8 cellular contexts compared by ENCODE assay signal in the genomic region with DNA sequence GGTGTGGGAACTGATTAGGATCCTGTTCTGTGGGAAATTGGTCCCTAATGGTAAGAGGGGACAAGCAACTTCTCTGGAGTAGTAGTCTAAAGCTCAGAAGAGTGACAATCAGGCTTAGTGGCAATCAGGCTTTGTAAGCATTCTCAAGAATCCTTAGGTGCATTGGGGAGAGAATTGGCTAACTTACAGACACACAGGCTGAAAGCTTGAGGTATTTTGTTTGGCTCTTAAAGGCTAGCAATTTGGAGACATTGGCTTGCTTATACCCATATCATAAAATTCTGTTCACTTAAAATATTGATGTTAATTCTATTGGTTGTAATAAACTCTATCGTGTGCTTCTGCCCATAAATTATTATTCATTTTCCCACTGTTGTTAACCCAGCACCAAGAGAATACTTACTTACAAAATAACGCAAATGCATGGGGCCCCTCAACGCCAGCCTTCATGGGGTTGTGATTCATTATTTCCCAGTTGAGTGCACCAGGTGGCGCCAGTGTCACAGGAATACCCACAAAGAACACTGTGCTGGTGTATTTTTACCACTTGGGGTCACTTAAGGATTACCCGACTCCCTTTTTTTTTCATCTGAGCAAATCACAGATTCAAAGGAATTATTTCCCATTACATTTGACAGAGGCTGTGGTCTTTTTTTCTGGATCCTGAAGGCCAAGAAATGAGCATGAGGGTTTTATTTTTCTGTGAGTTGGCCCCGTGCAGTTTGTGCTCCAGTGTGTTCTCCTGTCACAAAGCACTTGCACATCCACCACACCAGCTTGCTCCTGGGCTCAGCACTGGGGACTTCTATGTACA. TPM values are rescaled to one million over a fixed set of nuclear protein-coding genes. Genes with fewer than 3 reads are reported as not detected.
DNase-seq lines count a peak whose midpoint lies in the region; ATAC-seq, FAIRE-seq and TF ChIP-seq lines count a peak whose summit lies in the region.

No MANE protein-coding gene starts in this region.

- WGBS in suprapubic skin: 11% methylated on average over 6 of the region's 6 CpGs

- peak overlapping the region; percentile 25 for H3K4me3 Mint-ChIP-seq in neural crest cell

- H4K20me1 ChIP-seq in fibroblast of lung (ENCODE audit: control insufficient read depth, extremely low read depth, insufficient read depth, low read length): no peaks in the 10 kb centered on the region

- H3K4me1 ChIP-seq in fibroblast of lung (ENCODE audit: control insufficient read depth, extremely low read depth, insufficient read depth, low read length) (peaks cover 4% of the 10 kb centered on the region), suprapubic skin (peaks cover 22% of the 10 kb centered on the region)

- peaks cover 40% of the 10 kb centered on the region for H3K4me1 Mint-ChIP-seq in neural crest cell

- TF ChIP-seq CTCF in fibroblast of lung (conservative IDR thresholded peaks at IDR 0.05 in 1 of 2, IDR thresholded peaks at IDR 0.05 in 1 of 2; ENCODE audit: low read depth in 1 of 2, low read length in 2 of 2) (peak; percentile 80 to 91), neural crest cell (conservative IDR thresholded peaks at IDR 0.05) (peak; percentile 99), suprapubic skin (IDR thresholded peaks at IDR 0.05) (peak; percentile 64 to 87)

- H3K36me3 ChIP-seq in fibroblast of lung (ENCODE audit: control insufficient read depth, insufficient read depth, low read length) (peaks cover 3% of the 10 kb centered on the region), suprapubic skin (peaks cover 40% of the 10 kb centered on the region)

- TF ChIP-seq POLR2A in suprapubic skin (IDR thresholded peaks at IDR 0.05): no peak

- TF ChIP-seq EP300 in suprapubic skin (IDR thresholded peaks at IDR 0.05): no peak

- H3K27ac ChIP-seq in fibroblast of lung (ENCODE audit: insufficient read depth, low read length): peak overlapping the region; percentile 8
- H3K27ac ChIP-seq in suprapubic skin: no peak overlapping the region

- peak; percentile 37 for DNase-seq in COLO668 (lab: John Stamatoyannopoulos, UW; ENCODE audit: unreplicated experiment)
- peak; percentile 26 for DNase-seq in GM19239 (ENCODE audit: insufficient read length, low spot score)
- DNase-seq in NCI-H526 treated with DMSO at 0.1 percent for 48 hours (lab: John Stamatoyannopoulos, UW): peak; percentile 100
- DNase-seq in activated CD8-positive, alpha-beta memory T cell treated with anti-CD3 and anti-CD28 coated beads, Interleukin-2, amount 50 U/mL, for 4 hours: peak; percentile 59
- DNase-seq in fibroblast of lung (ENCODE audit: low read depth in 2 of 2): peak; percentile 57 to 74
- peak; percentile 71 for DNase-seq in neural crest cell (ENCODE audit: low read depth, low spot score)
- DNase-seq in suprapubic skin (ENCODE audit: low spot score in 2 of 2): no peak

- H3K27me3 Mint-ChIP-seq in neural crest cell (ENCODE audit: low read depth): no peaks in the 10 kb centered on the region

- H3K9me3 Mint-ChIP-seq in neural crest cell: peaks cover 9% of the 10 kb centered on the region

- no peak overlapping the region for H3K9ac ChIP-seq in fibroblast of lung (ENCODE audit: insufficient read depth, low read length)

- H3K27ac Mint-ChIP-seq in neural crest cell (ENCODE audit: unreplicated experiment): peak overlapping the region; percentile 73

- no peaks in the 10 kb centered on the region for H3K9me3 ChIP-seq in fibroblast of lung (ENCODE audit: control insufficient read depth, insufficient read depth, low read depth, low read length)
- H3K9me3 ChIP-seq in suprapubic skin: no peaks in the 10 kb centered on the region

- no peak overlapping the region for H2AFZ ChIP-seq in fibroblast of lung (ENCODE audit: low read length)

- H3K36me3 Mint-ChIP-seq in neural crest cell (ENCODE audit: low read depth): peaks cover 26% of the 10 kb centered on the region

- peak; percentile 93 for FAIRE-seq in GM19239 (lab: Jason Lieb, UNC)

- no peak overlapping the region for H3K4me2 ChIP-seq in fibroblast of lung (ENCODE audit: extremely low read depth, insufficient read depth, low read length)

- no peaks in the 10 kb centered on the region for H3K79me2 ChIP-seq in fibroblast of lung (ENCODE audit: control insufficient read depth, insufficient read depth, low read length)

- ATAC-seq in HG03196 (IDR thresholded peaks at IDR 0.05; ENCODE audit: unreplicated experiment): peak; percentile 71

- H3K27me3 ChIP-seq in fibroblast of lung (ENCODE audit: control insufficient read depth, insufficient read depth, low read length): no peaks in the 10 kb centered on the region
- H3K27me3 ChIP-seq in suprapubic skin: no peaks in the 10 kb centered on the region

- H3K4me3 ChIP-seq in fibroblast of lung (replicated peaks in 1 of 4; ENCODE audit: control extremely low read depth in 1 of 4, insufficient read depth in 1 of 4, low read depth in 3 of 4, low read length in 4 of 4): no peak overlapping the region
- H3K4me3 ChIP-seq in suprapubic skin: no peak overlapping the region

RNA-seq across cellular contexts. Expression of a gene that starts 45.5 kb away (rescaled TPM):
- total RNA-seq in fibroblast of lung: 51.9 and 54.3 TPM in 2 replicates
- polyA plus RNA-seq in fibroblast of lung: 136 and 176 TPM in 2 replicates
- polyA plus RNA-seq in fibroblast of lung (2012): 105 and 118 TPM in 2 replicates
- 5.7 and 7.9 TPM in 2 replicates for polyA minus RNA-seq in fibroblast of lung (ENCODE audit: low replicate concordance)
- 154 and 157 TPM in 2 replicates for total RNA-seq in neural crest cell
- 10 to 100 TPM; 40.9 to 62.1 (median 51.8) TPM for total RNA-seq in suprapubic skin

Comparison
In these comparisons a context has a peak if more than half of its experiments do, and no peak if none do; other contexts are left out.
1. DNase-seq: peak in COLO668 (single experiment), GM19239 (single experiment), NCI-H526 treated with DMSO at 0.1 percent for 48 hours (single experiment), activated CD8-positive, alpha-beta memory T cell treated with anti-CD3 and anti-CD28 coated beads, Interleukin-2, amount 50 U/mL, for 4 hours (single experiment), fibroblast of lung (2 of 2) and neural crest cell (single experiment); none in suprapubic skin (0 of 2).
2. Peak in every context shown above with its lines, with median percentiles within 50 percentile points of each other: CTCF ChIP-seq.